8 cellular contexts compared by ENCODE assay signal in the genomic region with DNA sequence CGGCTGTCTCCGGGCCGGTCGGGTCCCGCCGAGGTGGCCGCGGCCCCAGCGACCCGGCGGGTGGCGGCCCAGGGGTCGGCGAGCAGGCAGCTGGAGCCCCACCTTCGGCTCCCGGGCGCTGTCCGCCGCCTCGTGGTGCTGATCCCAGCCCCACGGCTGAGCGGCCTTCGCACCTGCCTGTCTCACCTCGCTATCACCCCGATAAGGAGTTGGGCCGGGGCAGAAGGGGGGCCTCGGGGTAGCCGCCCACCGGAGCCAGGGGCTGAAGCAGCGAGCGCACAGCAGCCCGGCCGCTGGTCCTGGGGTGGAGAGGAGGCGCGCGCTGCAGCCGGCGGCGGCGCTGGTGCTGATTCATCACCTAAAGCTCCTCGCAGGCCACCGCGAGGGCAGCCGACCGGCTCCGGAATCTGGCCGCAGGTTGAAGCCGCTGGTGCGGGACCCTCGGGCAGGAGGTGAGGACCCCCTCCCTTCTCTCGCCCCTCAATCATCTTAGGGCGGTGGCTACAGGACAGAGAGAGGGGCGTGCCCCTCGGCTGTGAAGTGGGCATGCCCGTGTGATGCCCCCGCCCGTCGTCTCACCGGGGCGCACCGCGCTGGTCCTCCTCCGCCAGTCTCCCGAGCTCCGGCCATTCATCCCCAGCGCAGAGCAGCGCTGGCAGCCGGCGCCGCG. TPM values are rescaled to one million over a fixed set of nuclear protein-coding genes. Genes with fewer than 3 reads are reported as not detected.
DNase-seq lines count a peak whose midpoint lies in the region; ATAC-seq, FAIRE-seq and TF ChIP-seq lines count a peak whose summit lies in the region.

No MANE protein-coding gene starts in this region.

- H3K27me3 ChIP-seq in Caco-2 (replicated peaks; ENCODE audit: control insufficient read depth, insufficient read depth, low read length) (no peaks in the 10 kb centered on the region), HUES48 (ENCODE audit: control insufficient read depth, insufficient read depth, low read length) (peaks cover 87% of the 10 kb centered on the region)

- H3K4me1 Mint-ChIP-seq in Caco-2 (ENCODE audit: low read depth, unreplicated experiment) (peaks cover 10% of the 10 kb centered on the region), osteocyte (ENCODE audit: unreplicated experiment) (peaks cover 32% of the 10 kb centered on the region)
- peaks cover 2% of the 10 kb centered on the region for H3K4me1 Mint-ChIP-seq in activated CD8-positive, alpha-beta T cell treated with anti-CD3 and anti-CD28 coated beads, Interleukin-2, amount 10 ng/mL, durations not matched to agents 7 days and 5 days (ENCODE audit: low read depth)

- H3K4me3 ChIP-seq in Caco-2 (ENCODE audit: low read depth, low read length) (peak overlapping the region; percentile 52), HUES48 (ENCODE audit: low read depth, low read length) (peak overlapping the region; percentile 62), OCI-LY7 (ENCODE audit: low read depth, low read length, poor library complexity, severe bottlenecking) (no peak overlapping the region)

- ATAC-seq in activated CD8-positive, alpha-beta T cell treated with anti-CD3 and anti-CD28 coated beads, Interleukin-2, amount 10 ng/mL, durations not matched to agents 7 days and 5 days, result peak; percentile 78
- no peak for ATAC-seq in HG03520 (IDR thresholded peaks at IDR 0.05; ENCODE audit: unreplicated experiment)

- H3K9me2 ChIP-seq in OCI-LY7 (ENCODE audit: insufficient read depth, low read length), result no peaks in the 10 kb centered on the region

- no peaks in the 10 kb centered on the region for H3K79me2 ChIP-seq in OCI-LY7 (ENCODE audit: insufficient read depth, low read depth, low read length)

- H2AFZ ChIP-seq in OCI-LY7 (ENCODE audit: low read length), result no peak overlapping the region

- H3K4me3 Mint-ChIP-seq in Caco-2 (ENCODE audit: unreplicated experiment) (peak overlapping the region; percentile 67), osteocyte (ENCODE audit: unreplicated experiment) (peak overlapping the region; percentile 70)
- no peak overlapping the region for H3K4me3 Mint-ChIP-seq in activated CD8-positive, alpha-beta T cell treated with anti-CD3 and anti-CD28 coated beads, Interleukin-2, amount 10 ng/mL, durations not matched to agents 7 days and 5 days

- H3K27ac Mint-ChIP-seq in Caco-2 (ENCODE audit: unreplicated experiment), result no peak overlapping the region
- no peak overlapping the region for H3K27ac Mint-ChIP-seq in activated CD8-positive, alpha-beta T cell treated with anti-CD3 and anti-CD28 coated beads, Interleukin-2, amount 10 ng/mL, durations not matched to agents 7 days and 5 days
- no peak overlapping the region for H3K27ac Mint-ChIP-seq in osteocyte (ENCODE audit: unreplicated experiment)

- H3K4me2 ChIP-seq in OCI-LY7 (ENCODE audit: low read length), result no peak overlapping the region

- H3K27ac ChIP-seq in HUES48 (ENCODE audit: low read depth, low read length) (no peak overlapping the region), OCI-LY7 (ENCODE audit: low read depth, low read length, poor library complexity, severe bottlenecking) (no peak overlapping the region)

- CTCF ChIA-PET in Caco-2 (lab: Charles Lee), result interaction anchor here (0.7 kb wide), 1 partner anchor 101 kb away, joined by 3 read pairs; no protein-coding TSS in a partner anchor
- CTCF ChIA-PET in activated CD8-positive, alpha-beta T cell treated with anti-CD3 and anti-CD28 coated beads, Interleukin-2, amount 10 ng/mL, durations not matched to agents 7 days and 5 days (lab: Charles Lee), result interaction anchor here (0.6 kb wide), 1 partner anchor 661 kb away, joined by 3 read pairs; no protein-coding TSS in a partner anchor
- CTCF ChIA-PET in OCI-LY7 (lab: Charles Lee; ENCODE audit: unreplicated experiment), result no interaction called here

- H3K9ac ChIP-seq in HUES48 (ENCODE audit: low read depth, low read length), result no peak overlapping the region

- TF ChIP-seq CTCF in Caco-2 (IDR thresholded peaks at IDR 0.05; ENCODE audit: insufficient read depth in 1 of 2, low read depth in 1 of 2, low read length in 1 of 2, severe bottlenecking in 1 of 2, unreplicated experiment in 1 of 2), result no peak
- TF ChIP-seq CTCF in osteocyte (IDR thresholded peaks at IDR 0.05), result no peak
- TF ChIP-seq CTCF in OCI-LY7 (conservative IDR thresholded peaks at IDR 0.05; ENCODE audit: low read length), result no peak

- DNase-seq in Caco-2 (peak; percentile 54 to 85), frontal cortex (ENCODE audit: low spot score in 2 of 2) (peak; percentile 62 to 77), osteocyte (ENCODE audit: extremely low spot score, unreplicated experiment) (no peak), NOMO-1 treated with DMSO at 0.1 percent for 48 hours (lab: John Stamatoyannopoulos, UW; ENCODE audit: unreplicated experiment) (no peak), OCI-LY7 (ENCODE audit: low spot score) (no peak)
- DNase-seq in activated CD8-positive, alpha-beta T cell treated with anti-CD3 and anti-CD28 coated beads, Interleukin-2, amount 10 ng/mL, durations not matched to agents 7 days and 5 days, result peak; percentile 47

- H4K20me1 ChIP-seq in OCI-LY7 (ENCODE audit: insufficient read depth, low read length), result no peaks in the 10 kb centered on the region

- H3K36me3 ChIP-seq in Caco-2 (ENCODE audit: control insufficient read depth, insufficient read depth, low read length), result no peaks in the 10 kb centered on the region
- H3K36me3 ChIP-seq in HUES48 (ENCODE audit: control insufficient read depth, insufficient read depth, low read length), result no peaks in the 10 kb centered on the region
- no peaks in the 10 kb centered on the region for H3K36me3 ChIP-seq in OCI-LY7 (ENCODE audit: insufficient read depth, low read length)

- FAIRE-seq in frontal cortex (lab: Jason Lieb, UNC), result no peak

- H3K9me3 ChIP-seq in Caco-2, result no peaks in the 10 kb centered on the region
- H3K9me3 ChIP-seq in HUES48 (ENCODE audit: control insufficient read depth, insufficient read depth, low read length), result no peaks in the 10 kb centered on the region; the same call in 1 of the 2 replicates
- no peaks in the 10 kb centered on the region for H3K9me3 ChIP-seq in OCI-LY7 (ENCODE audit: low read length)

- intact Hi-C loops in Caco-2 (cut with micrococcal nuclease; ENCODE audit: unreplicated experiment), result loop anchor here (5.0 kb wide), 1 partner anchor 50 kb away; no protein-coding TSS in a partner anchor
- intact Hi-C loops in OCI-LY7 (cut with micrococcal nuclease; ENCODE audit: unreplicated experiment), result no loop called here

- H3K27me3 Mint-ChIP-seq in Caco-2 (ENCODE audit: insufficient read depth, unreplicated experiment), result no peaks in the 10 kb centered on the region
- H3K27me3 Mint-ChIP-seq in activated CD8-positive, alpha-beta T cell treated with anti-CD3 and anti-CD28 coated beads, Interleukin-2, amount 10 ng/mL, durations not matched to agents 7 days and 5 days (ENCODE audit: low read depth), result peaks cover 60% of the 10 kb centered on the region
- H3K27me3 Mint-ChIP-seq in osteocyte (ENCODE audit: unreplicated experiment), result peaks cover 2% of the 10 kb centered on the region

- H3K4me1 ChIP-seq in Caco-2 (no peaks in the 10 kb centered on the region), HUES48 (ENCODE audit: control insufficient read depth, insufficient read depth, low read length) (no peaks in the 10 kb centered on the region; the same call in 1 of the 2 replicates), OCI-LY7 (ENCODE audit: insufficient read depth, low read length, poor library complexity, severe bottlenecking) (no peaks in the 10 kb centered on the region)

- H3K36me3 Mint-ChIP-seq in Caco-2 (ENCODE audit: insufficient read depth, unreplicated experiment) (no peaks in the 10 kb centered on the region), osteocyte (ENCODE audit: unreplicated experiment) (no peaks in the 10 kb centered on the region)
- H3K36me3 Mint-ChIP-seq in activated CD8-positive, alpha-beta T cell treated with anti-CD3 and anti-CD28 coated beads, Interleukin-2, amount 10 ng/mL, durations not matched to agents 7 days and 5 days (ENCODE audit: low read depth), result no peaks in the 10 kb centered on the region

- POLR2A ChIA-PET in Caco-2 (lab: Charles Lee) (no interaction called here), OCI-LY7 (lab: Charles Lee) (no interaction called here)
- POLR2A ChIA-PET in activated CD8-positive, alpha-beta T cell treated with anti-CD3 and anti-CD28 coated beads, Interleukin-2, amount 10 ng/mL, durations not matched to agents 7 days and 5 days (lab: Charles Lee), result no interaction called here

- H3K9me3 Mint-ChIP-seq in Caco-2 (ENCODE audit: unreplicated experiment), result no peaks in the 10 kb centered on the region
- H3K9me3 Mint-ChIP-seq in activated CD8-positive, alpha-beta T cell treated with anti-CD3 and anti-CD28 coated beads, Interleukin-2, amount 10 ng/mL, durations not matched to agents 7 days and 5 days (ENCODE audit: insufficient read depth), result no peaks in the 10 kb centered on the region
- no peaks in the 10 kb centered on the region for H3K9me3 Mint-ChIP-seq in osteocyte (ENCODE audit: unreplicated experiment)

- BruUV-seq in Caco-2 (replicated peaks; lab: Mats Ljungman, UMichigan), result no TSS peak
- no TSS peak for BruUV-seq in OCI-LY7 (replicated peaks; lab: Mats Ljungman, UMichigan)

RNA-seq across cellular contexts. Expression of a gene that starts 0.6 kb away (rescaled TPM):
- total RNA-seq in Caco-2 (2022), result 0.54 and 0.58 TPM in 2 replicates
- not detected for total RNA-seq in activated CD8-positive, alpha-beta T cell treated with anti-CD3 and anti-CD28 coated beads, Interleukin-2, amount 10 ng/mL, durations not matched to agents 7 days and 5 days
- total RNA-seq in frontal cortex, result 24.1 TPM
- 0.32 and 0.39 TPM in 2 replicates for total RNA-seq in osteocyte
- 0.03 TPM in 1 of 2 replicates, not detected in the other for total RNA-seq in OCI-LY7 (2014; rRNA removed; shearing (Covaris generic))
- 0.04 and 0.06 TPM in 2 replicates for total RNA-seq in OCI-LY7 (2022)

Comparison
In these comparisons a context has a peak if more than half of its experiments do, and no peak if none do; other contexts are left out.
1. DNase-seq: peak in Caco-2 (2 of 2), activated CD8-positive, alpha-beta T cell treated with anti-CD3 and anti-CD28 coated beads, Interleukin-2, amount 10 ng/mL, durations not matched to agents 7 days and 5 days (single experiment) and frontal cortex (2 of 2); none in osteocyte (single experiment), NOMO-1 treated with DMSO at 0.1 percent for 48 hours (single experiment) and OCI-LY7 (single experiment).
2. RNA of a gene that starts 0.6 kb away (total RNA-seq): 24.1 TPM in frontal cortex (single experiment); 0.54 to 0.58 TPM in Caco-2, 0.32 to 0.39 TPM in osteocyte, 0.03 to 0.06 TPM in OCI-LY7 and not detected in activated CD8-positive, alpha-beta T cell treated with anti-CD3 and anti-CD28 coated beads, Interleukin-2, amount 10 ng/mL, durations not matched to agents 7 days and 5 days; every median in the first group is over 10 times any median in the second.